9 cellular contexts compared by ENCODE assay signal in the genomic region with DNA sequence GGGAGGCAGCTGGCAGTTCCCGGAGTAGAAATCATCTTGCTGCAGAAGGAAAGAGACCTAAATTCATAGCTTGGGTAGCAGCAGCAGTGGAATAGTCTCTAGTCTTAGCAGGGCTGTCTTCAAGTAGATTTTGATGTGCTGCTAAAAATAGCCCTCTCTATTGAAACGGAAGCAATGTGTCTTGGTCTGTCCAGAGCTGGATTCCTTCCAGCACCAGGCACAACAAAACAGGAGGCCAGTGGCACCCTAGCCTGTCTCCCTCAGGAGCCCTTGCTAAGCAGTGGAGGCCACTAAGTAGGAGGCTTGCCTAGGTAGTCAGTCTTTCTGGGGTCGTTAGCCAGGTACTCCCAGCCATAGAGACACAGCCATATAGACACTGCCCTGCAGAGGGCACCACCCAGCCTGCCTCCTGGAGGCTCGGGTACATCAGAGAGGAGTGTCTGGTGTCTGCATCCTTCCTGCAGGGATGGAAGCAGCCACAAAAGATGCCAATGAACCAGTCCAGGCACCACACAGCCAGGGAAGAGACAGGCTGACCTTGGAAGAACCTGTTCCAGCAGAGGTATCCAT.
DNase-seq lines count a peak whose midpoint lies in the region; ATAC-seq and TF ChIP-seq lines count a peak whose summit lies in the region.
"Had no signal": no experiment of that assay in that cellular context is flagged by ENCODE, and none has a peak within 500 bp of the region (broad histone marks: within the 10 kb centered on the region; RNA-seq: fewer than 3 reads in every experiment).

No MANE protein-coding gene starts in this region.

- peaks cover 7% of the 10 kb centered on the region for H3K27me3 Mint-ChIP-seq in nephron progenitor cell (ENCODE audit: low read depth, poor library complexity)
- H3K27me3 Mint-ChIP-seq: T-cell had no signal

- ATAC-seq in activated naive CD4-positive, alpha-beta T cell treated with anti-CD3 and anti-CD28 coated beads, Interleukin-2, amount 50 U/mL, for 72 hours = peak; percentile 40 to 64
- no peak for ATAC-seq in GM18858 (IDR thresholded peaks at IDR 0.05; ENCODE audit: unreplicated experiment)

- peak overlapping the region in 1 of 2 donors; percentile 18 for H3K27ac Mint-ChIP-seq in activated naive CD4-positive, alpha-beta T cell treated with anti-CD3 and anti-CD28 coated beads, Interleukin-2, amount 50 U/mL, for 72 hours
- no peak overlapping the region for H3K27ac Mint-ChIP-seq in nephron progenitor cell

- no peak overlapping the region for H3K4me3 Mint-ChIP-seq in nephron progenitor cell
- H3K4me3 Mint-ChIP-seq: T-cell had no signal

- peaks cover 63% of the 10 kb centered on the region for H3K4me1 Mint-ChIP-seq in nephron progenitor cell
- H3K4me1 Mint-ChIP-seq: T-cell had no signal

- DNase-seq in DMS79 treated with DMSO at 0.1 percent for 48 hours (lab: John Stamatoyannopoulos, UW) (peak; percentile 71), DMS79 (lab: John Stamatoyannopoulos, UW) (no peak), LNCaP clone FGC (ENCODE audit: low read depth) (no peak), kidney tubule cell (ENCODE audit: low spot score) (peak; percentile 15), nephron progenitor cell (no peak), pons (ENCODE audit: low spot score) (no peak)
- no peak for DNase-seq in activated naive CD4-positive, alpha-beta T cell treated with anti-CD3 and anti-CD28 coated beads, Interleukin-2, amount 50 U/mL, for 72 hours (ENCODE audit: low spot score in 2 of 2)

- no peak overlapping the region for H3K4me3 ChIP-seq in LNCaP clone FGC (ENCODE audit: low read depth, low read length)

- peaks cover 0 to 6% of the 10 kb centered on the region in 2 donors for H3K36me3 Mint-ChIP-seq in activated naive CD4-positive, alpha-beta T cell treated with anti-CD3 and anti-CD28 coated beads, Interleukin-2, amount 50 U/mL, for 72 hours
- no peaks in the 10 kb centered on the region for H3K36me3 Mint-ChIP-seq in nephron progenitor cell (ENCODE audit: low read depth)

- peak; percentile 62 for TF ChIP-seq CTCF in LNCaP clone FGC (IDR thresholded peaks at IDR 0.05; ENCODE audit: control insufficient read depth, extremely low read depth, insufficient read depth)
- TF ChIP-seq CTCF in nephron progenitor cell (IDR thresholded peaks at IDR 0.05) = no peak

- H3K9me3 Mint-ChIP-seq in activated naive CD4-positive, alpha-beta T cell treated with anti-CD3 and anti-CD28 coated beads, Interleukin-2, amount 50 U/mL, for 72 hours = no peaks in the 10 kb centered on the region
- H3K9me3 Mint-ChIP-seq in nephron progenitor cell = no peaks in the 10 kb centered on the region
- H3K9me3 Mint-ChIP-seq: T-cell had no signal

Comparison
In these comparisons a context has a peak if more than half of its experiments do, and no peak if none do; other contexts are left out.
1. DNase-seq: peak in DMS79 treated with DMSO at 0.1 percent for 48 hours (single experiment) and kidney tubule cell (single experiment); none in DMS79 (single experiment), LNCaP clone FGC (single experiment), activated naive CD4-positive, alpha-beta T cell treated with anti-CD3 and anti-CD28 coated beads, Interleukin-2, amount 50 U/mL, for 72 hours (0 of 2), nephron progenitor cell (single experiment) and pons (single experiment).